In the genomic region with DNA sequence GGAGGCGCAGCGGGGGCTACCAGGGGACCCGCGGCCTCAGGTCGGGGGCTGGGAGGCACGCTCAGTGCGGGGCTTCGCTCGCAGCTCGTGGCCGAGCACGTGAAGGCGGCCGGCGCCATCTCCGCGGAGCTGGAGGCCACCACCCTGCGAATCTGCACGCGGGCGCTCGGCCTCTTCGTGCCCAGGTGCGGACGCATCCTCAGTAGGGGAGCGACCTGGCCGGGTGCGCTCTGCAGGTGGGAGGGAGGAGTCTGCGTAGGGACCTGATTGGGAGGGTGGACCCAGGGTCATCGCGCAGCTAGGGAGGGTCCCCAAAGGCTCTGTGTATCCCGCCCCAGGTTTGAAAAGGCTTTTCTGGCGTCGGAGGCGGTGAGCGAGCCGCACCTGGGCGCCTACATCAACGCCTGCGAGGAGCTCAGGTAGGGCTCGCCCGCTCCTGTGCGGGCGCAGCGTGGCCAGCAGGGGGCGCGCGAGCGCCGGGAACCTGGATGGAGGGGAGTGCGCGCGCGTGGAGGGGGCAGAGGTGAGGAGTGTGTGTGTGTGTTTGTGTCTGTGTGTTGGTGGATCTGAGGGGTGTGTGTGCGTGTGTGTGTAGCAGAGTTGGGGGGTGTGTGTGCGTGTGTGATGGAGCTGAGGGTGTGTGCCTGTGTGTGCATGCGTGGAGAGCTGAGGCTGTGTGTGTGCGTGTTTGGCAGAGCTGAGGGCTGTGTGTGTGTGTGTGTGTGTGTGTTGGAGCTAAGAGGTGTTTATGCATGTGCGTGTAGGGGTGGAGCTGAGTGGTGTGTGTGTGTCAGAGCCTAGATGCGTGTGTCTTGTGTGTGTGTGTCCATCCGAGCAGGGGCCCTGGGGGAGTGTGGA, we compare ENCODE assay signal across 8 cellular contexts. TPM values are rescaled to one million over a fixed set of nuclear protein-coding genes. Genes with fewer than 3 reads are reported as not detected.
DNase-seq lines count a peak whose midpoint lies in the region; ATAC-seq and TF ChIP-seq lines count a peak whose summit lies in the region.

No MANE protein-coding gene starts in this region.

- H2AFZ ChIP-seq in GM23248: no peak overlapping the region

- H3K36me3 ChIP-seq in GM23248 (ENCODE audit: low read depth) (no peaks in the 10 kb centered on the region), ectodermal cell (ENCODE audit: control insufficient read depth, insufficient read depth, low read length) (no peaks in the 10 kb centered on the region)

- CTCF ChIA-PET in activated CD4-positive, alpha-beta memory T cell treated with anti-CD3 and anti-CD28 coated beads for 36 hours (lab: Charles Lee): interaction anchor here (0.6 to 3.8 kb wide), 62 partner anchors 8 to 653 kb away, joined by 3 to 101 read pairs (median 4); partner anchors contain the start of gene EXOC3L4

- no peak overlapping the region for H3K4me2 ChIP-seq in GM23248 (ENCODE audit: unreplicated experiment)

- peak; percentile 86 for TF ChIP-seq CTCF in CD14-positive monocyte (IDR thresholded peaks at IDR 0.05)

- H3K27me3 Mint-ChIP-seq in CD14-positive monocyte (ENCODE audit: low read depth in 3 of 3) (peaks cover 40 to 52% (median 44%) of the 10 kb centered on the region in 3 donors), memory B cell (peaks cover 11% of the 10 kb centered on the region)
- H3K27me3 Mint-ChIP-seq in activated CD4-positive, alpha-beta memory T cell treated with anti-CD3 and anti-CD28 coated beads for 36 hours: peaks cover 28% of the 10 kb centered on the region

- H3K4me1 Mint-ChIP-seq in CD14-positive monocyte: peaks cover 32% of the 10 kb centered on the region
- H3K4me1 Mint-ChIP-seq in activated CD4-positive, alpha-beta memory T cell treated with anti-CD3 and anti-CD28 coated beads for 36 hours (ENCODE audit: low read depth): peaks cover 7% of the 10 kb centered on the region
- peaks cover 28% of the 10 kb centered on the region for H3K4me1 Mint-ChIP-seq in memory B cell

- ATAC-seq in memory B cell (ENCODE audit: low read depth): peak; percentile 80

- intact Hi-C loops in CD14-positive monocyte (cut with micrococcal nuclease) (loop anchor here (1.0 to 5.0 kb wide), 6 partner anchors 18 to 82 kb away; partner anchors contain the start of gene TNFAIP2 (in 1 of the 2)), posterior vena cava (cut with DNase I) (loop anchor here (2.0 to 5.0 kb wide), 3 partner anchors 72 to 187 kb away; no protein-coding TSS in a partner anchor)
- intact Hi-C loops in activated CD4-positive, alpha-beta memory T cell treated with anti-CD3 and anti-CD28 coated beads for 36 hours (cut with micrococcal nuclease): loop anchor here (1.0 to 5.0 kb wide), 2 partner anchors 82 to 187 kb away; no protein-coding TSS in a partner anchor

- no peak overlapping the region for H3K9ac ChIP-seq in GM23248

- H3K4me3 ChIP-seq in GM23248 (no peak overlapping the region), ectodermal cell (ENCODE audit: insufficient read depth, low read depth, low read length) (peak overlapping the region; percentile 16)

- H3K4me1 ChIP-seq in GM23248 (ENCODE audit: insufficient read depth) (no peaks in the 10 kb centered on the region), ectodermal cell (ENCODE audit: control insufficient read depth, insufficient read depth, low read length) (peaks cover 21% of the 10 kb centered on the region)

- H3K9me3 Mint-ChIP-seq in CD14-positive monocyte (peaks cover 0 to 18% (median 5%) of the 10 kb centered on the region in 7 donors), memory B cell (no peaks in the 10 kb centered on the region)
- no peaks in the 10 kb centered on the region for H3K9me3 Mint-ChIP-seq in activated CD4-positive, alpha-beta memory T cell treated with anti-CD3 and anti-CD28 coated beads for 36 hours

- H3K9me2 ChIP-seq in GM23248 (ENCODE audit: insufficient read depth): no peaks in the 10 kb centered on the region

- in situ Hi-C loops in GM23248 (cut with MboI): no loop called here

- H3K36me3 Mint-ChIP-seq in CD14-positive monocyte (peaks cover 7 to 8% of the 10 kb centered on the region in 2 donors), memory B cell (no peaks in the 10 kb centered on the region)
- no peaks in the 10 kb centered on the region for H3K36me3 Mint-ChIP-seq in activated CD4-positive, alpha-beta memory T cell treated with anti-CD3 and anti-CD28 coated beads for 36 hours

- H4K20me1 ChIP-seq in GM23248 (ENCODE audit: insufficient read depth): no peaks in the 10 kb centered on the region

- WGBS in GM23248 (ENCODE audit: low coverage in 1 of 2, low lambda C conversion rate in 2 of 2, missing lambda C conversion rate in 2 of 2), 2 experiments: 3 to 8% methylated on average over 41 to 54 of the region's 61 CpGs
- WGBS in ectodermal cell, 2 experiments: 8 to 9% methylated on average over 61 of the region's 61 CpGs

- H3K79me2 ChIP-seq in GM23248 (ENCODE audit: insufficient read depth): no peaks in the 10 kb centered on the region

- no peak overlapping the region for H3K27ac ChIP-seq in GM23248
- no peak overlapping the region for H3K27ac ChIP-seq in ectodermal cell (ENCODE audit: insufficient read depth, low read depth, low read length, poor library complexity, severe bottlenecking)

- H3K9me3 ChIP-seq in GM23248 (ENCODE audit: low read depth): no peaks in the 10 kb centered on the region
- no peaks in the 10 kb centered on the region for H3K9me3 ChIP-seq in ectodermal cell (ENCODE audit: control insufficient read depth, low read length)

- POLR2A ChIA-PET in activated CD4-positive, alpha-beta memory T cell treated with anti-CD3 and anti-CD28 coated beads for 36 hours (lab: Charles Lee): interaction anchor here (0.5 to 1.0 kb wide), 2 partner anchors 67 to 186 kb away, joined by 3 to 6 read pairs; no protein-coding TSS in a partner anchor

- H3K27ac Mint-ChIP-seq in CD14-positive monocyte: peak overlapping the region in 4 of 7 donors; percentile 20 to 65 (median 46)
- no peak overlapping the region for H3K27ac Mint-ChIP-seq in activated CD4-positive, alpha-beta memory T cell treated with anti-CD3 and anti-CD28 coated beads for 36 hours
- no peak overlapping the region for H3K27ac Mint-ChIP-seq in memory B cell

- H3F3A ChIP-seq in GM23248 (ENCODE audit: insufficient read depth): no peaks in the 10 kb centered on the region

- H3K4me3 Mint-ChIP-seq in CD14-positive monocyte: peak overlapping the region in 1 of 2 donors; percentile 75
- no peak overlapping the region for H3K4me3 Mint-ChIP-seq in activated CD4-positive, alpha-beta memory T cell treated with anti-CD3 and anti-CD28 coated beads for 36 hours
- H3K4me3 Mint-ChIP-seq in memory B cell: peak overlapping the region; percentile 2

- DNase-seq in CD14-positive monocyte (ENCODE audit: low spot score) (no peak), GM23248 (peak; percentile 55), NCI-H2107 treated with DMSO at 0.1 percent for 48 hours (lab: John Stamatoyannopoulos, UW; ENCODE audit: unreplicated experiment) (peak; percentile 83), memory B cell (ENCODE audit: low spot score in 2 of 2) (peak; percentile 83 to 91), posterior vena cava (ENCODE audit: low spot score) (no peak)
- peak; percentile 74 for DNase-seq in activated CD4-positive, alpha-beta memory T cell treated with anti-CD3 and anti-CD28 coated beads for 36 hours
- peak; percentile 32 to 52 for DNase-seq in stimulated activated CD8-positive, alpha-beta memory T cell treated with anti-CD3 and anti-CD28 coated beads, Interleukin-4, amount 100 ng/mL, for 4 hours (ENCODE audit: low read depth in 2 of 2, low spot score in 1 of 2)

- H3K27me3 ChIP-seq in GM23248 (replicated peaks; ENCODE audit: insufficient read depth): peaks cover 16% of the 10 kb centered on the region
- H3K27me3 ChIP-seq in ectodermal cell (ENCODE audit: control insufficient read depth, insufficient read depth, low read length, poor library complexity, severe bottlenecking): peaks cover 48% of the 10 kb centered on the region

RNA-seq across cellular contexts. Expression of gene EXOC3L4, which starts 10.4 kb away (rescaled TPM):
- polyA plus RNA-seq in CD14-positive monocyte (not detected), GM23248 (2016; fragmentation: Nextera tagmentation; extraction: Ambion mirVana) (not detected in 2 replicates)
- total RNA-seq in GM23248 (2014; rRNA removed; shearing (Covaris generic)): not detected in 2 replicates
- total RNA-seq in activated CD4-positive, alpha-beta memory T cell treated with anti-CD3 and anti-CD28 coated beads for 36 hours: not detected
- not detected for polyA plus RNA-seq in ectodermal cell (2013, experiment 1 of 4)
- polyA plus RNA-seq in ectodermal cell (2013, experiment 2 of 4): not detected
- not detected for polyA plus RNA-seq in ectodermal cell (2013, experiment 3 of 4)
- not detected for polyA plus RNA-seq in ectodermal cell (2013, experiment 4 of 4)
- 1 to 10 TPM; 1.0 to 2.5 TPM for total RNA-seq in posterior vena cava

RNA-seq across cellular contexts. Expression of gene TNFAIP2, which starts 18.4 kb away (rescaled TPM):
- polyA plus RNA-seq in CD14-positive monocyte (10 to 100 TPM; 41.5 to 50.8 TPM), GM23248 (2016; fragmentation: Nextera tagmentation; extraction: Ambion mirVana) (9.2 and 9.6 TPM in 2 replicates)
- total RNA-seq in GM23248 (2014; rRNA removed; shearing (Covaris generic)): 45.0 and 51.8 TPM in 2 replicates
- total RNA-seq in activated CD4-positive, alpha-beta memory T cell treated with anti-CD3 and anti-CD28 coated beads for 36 hours: under 1 TPM; 0.50 to 0.56 TPM
- 22.5 TPM for polyA plus RNA-seq in ectodermal cell (2013, experiment 1 of 4)
- 22.1 TPM for polyA plus RNA-seq in ectodermal cell (2013, experiment 2 of 4)
- 21.7 TPM for polyA plus RNA-seq in ectodermal cell (2013, experiment 3 of 4)
- polyA plus RNA-seq in ectodermal cell (2013, experiment 4 of 4): 20.7 TPM
- 100 to 1,000 TPM in 1 of 2 donors, 10 to 100 TPM in 1; 71.4 to 112 TPM for total RNA-seq in posterior vena cava

RNA-seq across cellular contexts. Expression of gene LBHD2, which starts 20.9 kb away (rescaled TPM):
- not detected for polyA plus RNA-seq in CD14-positive monocyte
- not detected in 2 replicates for total RNA-seq in GM23248 (2014; rRNA removed; shearing (Covaris generic))
- polyA plus RNA-seq in GM23248 (2016; fragmentation: Nextera tagmentation; extraction: Ambion mirVana): not detected in 2 replicates
- not detected for total RNA-seq in activated CD4-positive, alpha-beta memory T cell treated with anti-CD3 and anti-CD28 coated beads for 36 hours
- polyA plus RNA-seq in ectodermal cell (2013, experiment 1 of 4): not detected
- polyA plus RNA-seq in ectodermal cell (2013, experiment 2 of 4): not detected
- polyA plus RNA-seq in ectodermal cell (2013, experiment 3 of 4): not detected
- polyA plus RNA-seq in ectodermal cell (2013, experiment 4 of 4): not detected
- total RNA-seq in posterior vena cava: not detected

RNA-seq across cellular contexts. Expression of gene CDC42BPB, which starts 47.5 kb away (rescaled TPM):
- under 1 TPM; 0.25 to 0.60 TPM for polyA plus RNA-seq in CD14-positive monocyte
- total RNA-seq in GM23248 (2014; rRNA removed; shearing (Covaris generic)): 94.5 and 106 TPM in 2 replicates
- 10.3 and 13.0 TPM in 2 replicates for polyA plus RNA-seq in GM23248 (2016; fragmentation: Nextera tagmentation; extraction: Ambion mirVana)
- 1 to 10 TPM; 6.4 to 7.4 TPM for total RNA-seq in activated CD4-positive, alpha-beta memory T cell treated with anti-CD3 and anti-CD28 coated beads for 36 hours
- polyA plus RNA-seq in ectodermal cell (2013, experiment 1 of 4): 93.2 TPM
- polyA plus RNA-seq in ectodermal cell (2013, experiment 2 of 4): 92.6 TPM
- polyA plus RNA-seq in ectodermal cell (2013, experiment 3 of 4): 65.3 TPM
- 77.2 TPM for polyA plus RNA-seq in ectodermal cell (2013, experiment 4 of 4)
- 10 to 100 TPM; 81.1 to 89.3 TPM for total RNA-seq in posterior vena cava

Comparison
In these comparisons a context has a peak if more than half of its experiments do, and no peak if none do; other contexts are left out.
1. DNase-seq: peak in GM23248 (single experiment), NCI-H2107 treated with DMSO at 0.1 percent for 48 hours (single experiment), activated CD4-positive, alpha-beta memory T cell treated with anti-CD3 and anti-CD28 coated beads for 36 hours (single experiment), memory B cell (2 of 2) and stimulated activated CD8-positive, alpha-beta memory T cell treated with anti-CD3 and anti-CD28 coated beads, Interleukin-4, amount 100 ng/mL, for 4 hours (2 of 2); none in CD14-positive monocyte (single experiment) and posterior vena cava (single experiment).
2. H3K27ac Mint-ChIP-seq: peak in CD14-positive monocyte (4 of 7); none in activated CD4-positive, alpha-beta memory T cell treated with anti-CD3 and anti-CD28 coated beads for 36 hours (single experiment) and memory B cell (single experiment).
3. RNA of gene TNFAIP2, which starts 18.4 kb away (total RNA-seq): 71.4 to 112 TPM in posterior vena cava and 45.0 to 51.8 TPM in GM23248; 0.50 to 0.56 TPM in activated CD4-positive, alpha-beta memory T cell treated with anti-CD3 and anti-CD28 coated beads for 36 hours; every median in the first group is over 10 times any median in the second.